Comparison of ENCODE assay signal across 10 cellular contexts in genomic region chr2:203685081-203685621, GRCh38. TPM values are rescaled to one million over a fixed set of nuclear protein-coding genes. Genes with fewer than 3 reads are reported as not detected.
DNase-seq lines count a peak whose midpoint lies in the region; ATAC-seq, FAIRE-seq and TF ChIP-seq lines count a peak whose summit lies in the region.
"Had no signal": no experiment of that assay in that cellular context is flagged by ENCODE, and none has a peak within 500 bp of the region (broad histone marks: within the 10 kb centered on the region; RNA-seq: fewer than 3 reads in every experiment).

No MANE protein-coding gene starts in this region.

- peak overlapping the region; percentile 12; the same call in 1 of the 2 replicates for H3K4me3 ChIP-seq in ACC112 (ENCODE audit: low read depth, low read length)
- H3K4me3 ChIP-seq in esophagus muscularis mucosa: no peak overlapping the region
- H3K4me3 ChIP-seq in H7 (ENCODE audit: insufficient read depth, low read depth, low read length): no peak overlapping the region

- peak overlapping the region in 2 of 3 experiments; percentile 30 to 68 for H3K4me3 Mint-ChIP-seq in nephron
- no peak overlapping the region for H3K4me3 Mint-ChIP-seq in natural killer cell treated with Interleukin-12 subunit alpha and Interleukin-12 subunit beta and Interleukin-15 and Interleukin-18, amount 100 ng/mL, for 72 hours
- H3K4me3 Mint-ChIP-seq: activated naive CD4-positive, alpha-beta T cell treated with anti-CD3 and anti-CD28 coated beads for 36 hours; B cell had no signal

- peaks cover 88% of the 10 kb centered on the region for H3K4me1 ChIP-seq in ACC112 (ENCODE audit: control insufficient read depth, insufficient read depth, low read length, unreplicated experiment)
- H3K4me1 ChIP-seq in esophagus muscularis mucosa: peaks cover 65 to 80% (median 72%) of the 10 kb centered on the region in 4 donors

- no peaks in the 10 kb centered on the region for H3K36me3 Mint-ChIP-seq in nephron (ENCODE audit: low read depth)
- H3K36me3 Mint-ChIP-seq in natural killer cell treated with Interleukin-12 subunit alpha and Interleukin-12 subunit beta and Interleukin-15 and Interleukin-18, amount 100 ng/mL, for 72 hours: no peaks in the 10 kb centered on the region

- no peak for FAIRE-seq in RCC 7860 (lab: Jason Lieb, UNC)

- no peaks in the 10 kb centered on the region for H3K9me3 ChIP-seq in esophagus muscularis mucosa

- TF ChIP-seq CTCF in esophagus muscularis mucosa (IDR thresholded peaks at IDR 0.05) (no peak), nephron (IDR thresholded peaks at IDR 0.05; ENCODE audit: unreplicated experiment in 3 of 3) (no peak), omental fat pad (IDR thresholded peaks at IDR 0.05) (no peak)

- DNase-seq in RCC 7860 (ENCODE audit: low spot score): peak; percentile 35
- DNase-seq in esophagus muscularis mucosa (ENCODE audit: extremely low spot score): peak; percentile 42
- no peak for DNase-seq in natural killer cell treated with Interleukin-12 subunit alpha and Interleukin-12 subunit beta and Interleukin-15 and Interleukin-18, amount 100 ng/mL, for 72 hours (ENCODE audit: low spot score)
- no peak for DNase-seq in omental fat pad (ENCODE audit: low spot score)
- no peak for DNase-seq in H7
- DNase-seq: activated naive CD4-positive, alpha-beta T cell treated with anti-CD3 and anti-CD28 coated beads for 36 hours had no signal

- H3K27ac ChIP-seq in ACC112 (ENCODE audit: low read depth, low read length): peak overlapping the region; percentile 100
- H3K27ac ChIP-seq in esophagus muscularis mucosa (replicated peaks in 1 of 4): peak overlapping the region; percentile 60 to 72 (median 65)

- H2AFZ ChIP-seq in ACC112 (ENCODE audit: low read length, unreplicated experiment): no peak overlapping the region

- H3K27me3 ChIP-seq in ACC112 (ENCODE audit: insufficient read depth, low read length): no peaks in the 10 kb centered on the region
- H3K27me3 ChIP-seq in esophagus muscularis mucosa: no peaks in the 10 kb centered on the region
- H3K27me3 ChIP-seq in H7 (ENCODE audit: control insufficient read depth, insufficient read depth, low read length): no peaks in the 10 kb centered on the region

- H3K9me3 Mint-ChIP-seq in nephron: no peaks in the 10 kb centered on the region
- H3K9me3 Mint-ChIP-seq in natural killer cell treated with Interleukin-12 subunit alpha and Interleukin-12 subunit beta and Interleukin-15 and Interleukin-18, amount 100 ng/mL, for 72 hours: no peaks in the 10 kb centered on the region
- H3K9me3 Mint-ChIP-seq: activated naive CD4-positive, alpha-beta T cell treated with anti-CD3 and anti-CD28 coated beads for 36 hours had no signal

- peaks cover 86% of the 10 kb centered on the region for H3K4me1 Mint-ChIP-seq in nephron
- peaks cover 13 to 15% of the 10 kb centered on the region in 2 donors for H3K4me1 Mint-ChIP-seq in natural killer cell treated with Interleukin-12 subunit alpha and Interleukin-12 subunit beta and Interleukin-15 and Interleukin-18, amount 100 ng/mL, for 72 hours (ENCODE audit: low read depth in 2 of 2)

- H3K79me2 ChIP-seq in ACC112 (ENCODE audit: control insufficient read depth, insufficient read depth, low read length, unreplicated experiment): no peaks in the 10 kb centered on the region

- H3K27me3 Mint-ChIP-seq in nephron (ENCODE audit: low read depth): no peaks in the 10 kb centered on the region
- peaks cover 21 to 24% of the 10 kb centered on the region in 2 donors for H3K27me3 Mint-ChIP-seq in natural killer cell treated with Interleukin-12 subunit alpha and Interleukin-12 subunit beta and Interleukin-15 and Interleukin-18, amount 100 ng/mL, for 72 hours

- TF ChIP-seq EP300 in esophagus muscularis mucosa (IDR thresholded peaks at IDR 0.05): no peak

- intact Hi-C loops in esophagus muscularis mucosa (cut with DNase I): no loop called here

- WGBS in esophagus muscularis mucosa: 66% methylated on average over 5 of the region's 5 CpGs

- H3K36me3 ChIP-seq in ACC112 (ENCODE audit: insufficient read depth, low read length) (no peaks in the 10 kb centered on the region), esophagus muscularis mucosa (no peaks in the 10 kb centered on the region), H7 (replicated peaks; ENCODE audit: control insufficient read depth, insufficient read depth, low read length) (no peaks in the 10 kb centered on the region)

- H3K27ac Mint-ChIP-seq in nephron: peak overlapping the region; percentile 67 to 80 (median 72)
- no peak overlapping the region for H3K27ac Mint-ChIP-seq in natural killer cell treated with Interleukin-12 subunit alpha and Interleukin-12 subunit beta and Interleukin-15 and Interleukin-18, amount 100 ng/mL, for 72 hours
- H3K27ac Mint-ChIP-seq: activated naive CD4-positive, alpha-beta T cell treated with anti-CD3 and anti-CD28 coated beads for 36 hours; B cell had no signal

- ATAC-seq in natural killer cell treated with Interleukin-12 subunit alpha and Interleukin-12 subunit beta and Interleukin-15 and Interleukin-18, amount 100 ng/mL, for 72 hours: no peak
- ATAC-seq in omental fat pad (ENCODE audit: low FRiP score) (no peak), HG03432 (IDR thresholded peaks at IDR 0.05; ENCODE audit: unreplicated experiment) (no peak)

- no peak for TF ChIP-seq POLR2A in esophagus muscularis mucosa (IDR thresholded peaks at IDR 0.05; ENCODE audit: low read depth)

RNA-seq across cellular contexts. Expression of gene CD28, which starts 21.3 kb away (rescaled TPM):
- total RNA-seq in esophagus muscularis mucosa (1 to 10 TPM in 1 of 4 donors, under 1 TPM in 3; under 0.01 to 2.2 (median 0.28) TPM), omental fat pad (10 to 100 TPM in 1 of 4 donors, 1 to 10 TPM in 3; 1.6 to 16.3 (median 6.0) TPM)
- total RNA-seq in natural killer cell treated with Interleukin-12 subunit alpha and Interleukin-12 subunit beta and Interleukin-15 and Interleukin-18, amount 100 ng/mL, for 72 hours: 1 to 10 TPM; 2.5 to 3.2 TPM
- total RNA-seq in H7 (2014; rRNA removed; shearing (Covaris generic)): not detected in 2 replicates

Comparison
In these comparisons a context has a peak if more than half of its experiments do, and no peak if none do; other contexts are left out.
1. DNase-seq: peak in RCC 7860 (single experiment) and esophagus muscularis mucosa (single experiment); none in natural killer cell treated with Interleukin-12 subunit alpha and Interleukin-12 subunit beta and Interleukin-15 and Interleukin-18, amount 100 ng/mL, for 72 hours (single experiment), omental fat pad (single experiment) and H7 (single experiment).
2. H3K27ac Mint-ChIP-seq: peak in nephron (3 of 3); none in natural killer cell treated with Interleukin-12 subunit alpha and Interleukin-12 subunit beta and Interleukin-15 and Interleukin-18, amount 100 ng/mL, for 72 hours (0 of 2).